8 cellular contexts compared by ENCODE assay signal in genomic region chr3:98902341-98902740, GRCh38. TPM values are rescaled to one million over a fixed set of nuclear protein-coding genes. Genes with fewer than 3 reads are reported as not detected.
DNase-seq lines count a peak whose midpoint lies in the region; ATAC-seq and TF ChIP-seq lines count a peak whose summit lies in the region.

No MANE protein-coding gene starts in this region.

- H4K91ac ChIP-seq in mesenchymal stem cell (ENCODE audit: low read length): no peak overlapping the region

- H3K23ac ChIP-seq in mesenchymal stem cell (ENCODE audit: low read length in 2 of 2): no peak overlapping the region

- H3K14ac ChIP-seq in mesenchymal stem cell (ENCODE audit: low read length in 2 of 2): no peak overlapping the region

- ATAC-seq in body of pancreas (no peak), aorta (ENCODE audit: low FRiP score) (no peak), GM18861 (IDR thresholded peaks at IDR 0.05; ENCODE audit: unreplicated experiment) (no peak)

- H3K36me3 ChIP-seq in right atrium auricular region: no peaks in the 10 kb centered on the region
- H3K36me3 ChIP-seq in body of pancreas (replicated peaks in 1 of 2; ENCODE audit: insufficient read depth in 1 of 2, low read depth in 2 of 2): no peaks in the 10 kb centered on the region
- H3K36me3 ChIP-seq in mesenchymal stem cell (ENCODE audit: control insufficient read depth in 1 of 2, insufficient read depth in 2 of 2, low read depth in 1 of 2, low read length in 2 of 2): peaks cover 0 to 28% of the 10 kb centered on the region in 2 experiments
- H3K36me3 ChIP-seq in aorta (ENCODE audit: control insufficient read depth in 1 of 2, insufficient read depth in 2 of 2, low read length in 1 of 2): peaks cover 0 to 3% of the 10 kb centered on the region in 2 donors

- H2BK12ac ChIP-seq in mesenchymal stem cell (ENCODE audit: low read length in 2 of 2): no peak overlapping the region

- H3K9me3 ChIP-seq in right atrium auricular region (no peaks in the 10 kb centered on the region), body of pancreas (no peaks in the 10 kb centered on the region), mesenchymal stem cell (ENCODE audit: control insufficient read depth, low read length) (no peaks in the 10 kb centered on the region), aorta (ENCODE audit: control insufficient read depth, low read length) (no peaks in the 10 kb centered on the region)

- H3K4me1 ChIP-seq in right atrium auricular region: peaks cover 0 to 17% of the 10 kb centered on the region in 2 donors
- peaks cover 21% of the 10 kb centered on the region for H3K4me1 ChIP-seq in body of pancreas
- no peaks in the 10 kb centered on the region for H3K4me1 ChIP-seq in mesenchymal stem cell (ENCODE audit: control insufficient read depth, insufficient read depth, low read depth, low read length)
- peaks cover 0 to 7% of the 10 kb centered on the region in 2 donors for H3K4me1 ChIP-seq in aorta (ENCODE audit: control insufficient read depth in 1 of 2, insufficient read depth in 2 of 2, low read length in 2 of 2)

- H4K8ac ChIP-seq in mesenchymal stem cell (ENCODE audit: low read length): no peak overlapping the region

- H3K79me1 ChIP-seq in mesenchymal stem cell (replicated peaks; ENCODE audit: low read length, poor library complexity, severe bottlenecking): peaks cover 4% of the 10 kb centered on the region

- 21 to 28% methylated on average over 4 of the region's 4 CpGs for WGBS in body of pancreas, 2 donors
- 51% methylated on average over 2 of the region's 4 CpGs for WGBS in mesenchymal stem cell
- 6 to 10% methylated on average over 4 of the region's 4 CpGs for WGBS in aorta, 2 donors

- DNase-seq in right atrium auricular region (ENCODE audit: low spot score) (no peak), cardiac septum (ENCODE audit: low spot score) (no peak), body of pancreas (no peak), mesenchymal stem cell (no peak), aorta (no peak), NCI-H345 (lab: John Stamatoyannopoulos, UW) (no peak), NCI-H2081 treated with DMSO at 0.1 percent for 48 hours (lab: John Stamatoyannopoulos, UW) (no peak)

- H3K27me3 ChIP-seq in right atrium auricular region (no peaks in the 10 kb centered on the region), body of pancreas (no peaks in the 10 kb centered on the region), mesenchymal stem cell (ENCODE audit: control insufficient read depth in 1 of 2, insufficient read depth in 1 of 2, low read length in 2 of 2) (no peaks in the 10 kb centered on the region), aorta (ENCODE audit: control insufficient read depth in 1 of 2, insufficient read depth in 2 of 2, low read length in 1 of 2) (no peaks in the 10 kb centered on the region)

- H2BK120ac ChIP-seq in mesenchymal stem cell (ENCODE audit: low read depth, low read length): no peak overlapping the region

- H3K4me2 ChIP-seq in mesenchymal stem cell (ENCODE audit: low read length, poor library complexity, severe bottlenecking): peak overlapping the region; percentile 68

- H2BK5ac ChIP-seq in mesenchymal stem cell (ENCODE audit: low read depth, low read length, poor library complexity, severe bottlenecking): no peak overlapping the region

- H3K4me3 ChIP-seq in right atrium auricular region (peak overlapping the region; percentile 50 to 99), body of pancreas (no peak overlapping the region), mesenchymal stem cell (ENCODE audit: insufficient read depth in 1 of 2, low read depth in 1 of 2, low read length in 2 of 2) (peak overlapping the region in 1 of 2 experiments; percentile 80), aorta (ENCODE audit: low read length in 2 of 2) (peak overlapping the region; percentile 31 to 70)

- H3K4ac ChIP-seq in mesenchymal stem cell (ENCODE audit: low read depth in 1 of 2, low read length in 2 of 2): no peak overlapping the region

- H2BK15ac ChIP-seq in mesenchymal stem cell (ENCODE audit: low read depth, poor library complexity, severe bottlenecking): no peak overlapping the region

- TF ChIP-seq CTCF in right atrium auricular region (IDR thresholded peaks at IDR 0.05): no peak
- TF ChIP-seq CTCF in body of pancreas (IDR thresholded peaks at IDR 0.05): no peak

- H3K18ac ChIP-seq in mesenchymal stem cell (ENCODE audit: low read depth in 1 of 2, low read length in 2 of 2): no peak overlapping the region

- H2AFZ ChIP-seq in mesenchymal stem cell (ENCODE audit: low read depth, low read length): peak overlapping the region; percentile 29

- intact Hi-C loops in cardiac septum (cut with DNase I) (loop anchor here (5.0 kb wide), 4 partner anchors 80 to 380 kb away; partner anchors contain the start of genes CLDND1 and CPOX), body of pancreas (cut with DNase I) (no loop called here), aorta (cut with DNase I) (loop anchor here (5.0 to 10.0 kb wide), 2 partner anchors 45 to 732 kb away; partner anchors contain the start of gene COL8A1 (in 1 of the 2))

- peak overlapping the region; percentile 39 for H2AK5ac ChIP-seq in mesenchymal stem cell (ENCODE audit: low read length, severe bottlenecking)

- H3K27ac ChIP-seq in right atrium auricular region: peak overlapping the region; percentile 83 to 90
- peak overlapping the region; percentile 3 to 94 (median 80) for H3K27ac ChIP-seq in body of pancreas
- H3K27ac ChIP-seq in mesenchymal stem cell (ENCODE audit: low read length, poor library complexity, severe bottlenecking): peak overlapping the region; percentile 97
- no peak overlapping the region for H3K27ac ChIP-seq in aorta (ENCODE audit: low read depth in 1 of 2, low read length in 2 of 2)

- TF ChIP-seq POLR2A in body of pancreas (IDR thresholded peaks at IDR 0.05): no peak

- peak overlapping the region; percentile 88 for H3K9ac ChIP-seq in mesenchymal stem cell (ENCODE audit: low read length)

RNA-seq across cellular contexts. Expression of gene DCBLD2, which starts 0.8 kb away (rescaled TPM):
- 10 to 100 TPM; 34.3 to 55.8 TPM for total RNA-seq in right atrium auricular region
- total RNA-seq in cardiac septum: 67.7 TPM
- total RNA-seq in body of pancreas: 10 to 100 TPM; 15.3 to 22.4 TPM
- 47.2 TPM for polyA plus RNA-seq in mesenchymal stem cell (2013, experiment 1 of 2)
- polyA plus RNA-seq in mesenchymal stem cell (2013, experiment 2 of 2): 46.5 TPM
- total RNA-seq in aorta: 10 to 100 TPM; 27.5 to 36.3 TPM
- 10 to 100 TPM in 1 of 2 donors, 1 to 10 TPM in 1; 4.4 to 13.9 TPM for polyA plus RNA-seq in aorta

Comparison
In these comparisons a context has a peak if more than half of its experiments do, and no peak if none do; other contexts are left out.
1. H3K27ac ChIP-seq: peak in right atrium auricular region (2 of 2), body of pancreas (4 of 4) and mesenchymal stem cell (single experiment); none in aorta (0 of 2).
2. H3K4me3 ChIP-seq: peak in right atrium auricular region (2 of 2) and aorta (2 of 2); none in body of pancreas (0 of 2).